9 cellular contexts compared by ENCODE assay signal in genomic region chr19:54359149-54359820, GRCh38. TPM values are rescaled to one million over a fixed set of nuclear protein-coding genes. Genes with fewer than 3 reads are reported as not detected.
DNase-seq lines count a peak whose midpoint lies in the region; ATAC-seq, FAIRE-seq and TF ChIP-seq lines count a peak whose summit lies in the region.
"Not testable (repeated sequence)": the region's sequence is repeated elsewhere in the genome, so short reads cannot be mapped to it uniquely, and the experiment has no call there.
"Had no signal": no experiment of that assay in that cellular context is flagged by ENCODE, and none has a peak within 500 bp of the region (broad histone marks: within the 10 kb centered on the region; RNA-seq: fewer than 3 reads in every experiment).

No MANE protein-coding gene starts in this region.

- H3K4me1 ChIP-seq in heart right ventricle, result not testable (repeated sequence)

- FAIRE-seq in D721Med (lab: Jason Lieb, UNC), result not testable (repeated sequence)

- H3K27me3 ChIP-seq in heart right ventricle, result peaks cover 0 to 11% (median 7%) of the 10 kb centered on the region in 7 donors

- not testable (repeated sequence) for H3K27me3 Mint-ChIP-seq in activated CD4-positive, alpha-beta T cell treated with anti-CD3 and anti-CD28 coated beads, Interleukin-2, amount 10 ng/mL, durations not matched to agents 24 days and 14 days

- not testable (repeated sequence) for H3K9me3 ChIP-seq in heart right ventricle

- H3K36me3 Mint-ChIP-seq in activated CD4-positive, alpha-beta T cell treated with anti-CD3 and anti-CD28 coated beads, Interleukin-2, amount 10 ng/mL, durations not matched to agents 24 days and 14 days (ENCODE audit: low read depth), result peaks cover 15% of the 10 kb centered on the region

- TF ChIP-seq CTCF in D721Med (IDR thresholded peaks at IDR 0.05; ENCODE audit: insufficient read depth, missing control alignments), result peak; percentile 26
- TF ChIP-seq CTCF in LNCaP clone FGC (IDR thresholded peaks at IDR 0.05; ENCODE audit: control insufficient read depth, extremely low read depth, insufficient read depth), result peak; percentile 32
- TF ChIP-seq CTCF in heart right ventricle (IDR thresholded peaks at IDR 0.05), result peak in 5 of 9 donors; percentile 5 to 36 (median 30)

- peaks cover 35% of the 10 kb centered on the region for H3K4me1 Mint-ChIP-seq in activated CD4-positive, alpha-beta T cell treated with anti-CD3 and anti-CD28 coated beads, Interleukin-2, amount 10 ng/mL, durations not matched to agents 24 days and 14 days

- ATAC-seq in GM21381 (IDR thresholded peaks at IDR 0.05; ENCODE audit: unreplicated experiment), result peak; percentile 68
- ATAC-seq in heart right ventricle, result peak; percentile 54 to 69 (median 60)

- H3K27ac Mint-ChIP-seq in activated CD4-positive, alpha-beta T cell treated with anti-CD3 and anti-CD28 coated beads, Interleukin-2, amount 10 ng/mL, durations not matched to agents 24 days and 14 days, result not testable (repeated sequence)

- H3K36me3 ChIP-seq in heart right ventricle, result peaks cover 0 to 33% (median 0%) of the 10 kb centered on the region in 9 donors

- not testable (repeated sequence) for H3K9me3 Mint-ChIP-seq in activated CD4-positive, alpha-beta T cell treated with anti-CD3 and anti-CD28 coated beads, Interleukin-2, amount 10 ng/mL, durations not matched to agents 24 days and 14 days

- H3K4me3 ChIP-seq in LNCaP clone FGC (ENCODE audit: low read depth, low read length); heart right ventricle: not testable (repeated sequence)

- not testable (repeated sequence) for H3K27ac ChIP-seq in heart right ventricle

- not testable (repeated sequence) for H3K4me3 Mint-ChIP-seq in activated CD4-positive, alpha-beta T cell treated with anti-CD3 and anti-CD28 coated beads, Interleukin-2, amount 10 ng/mL, durations not matched to agents 24 days and 14 days

- 21 to 26% methylated on average over 13 to 15 of the region's 21 CpGs for WGBS in heart right ventricle, 2 donors

- intact Hi-C loops in activated CD4-positive, alpha-beta T cell treated with anti-CD3 and anti-CD28 coated beads, Interleukin-2, amount 10 ng/mL, durations not matched to agents 24 days and 14 days (cut with micrococcal nuclease); heart right ventricle (cut with DNase I): not testable (repeated sequence)

- DNase-seq in D721Med (ENCODE audit: insufficient read length, low spot score); LNCaP clone FGC (ENCODE audit: low read depth); heart right ventricle: not testable (repeated sequence)
- peak; percentile 93 for DNase-seq in activated CD4-positive, alpha-beta T cell treated with anti-CD3 and anti-CD28 coated beads, Interleukin-2, amount 10 ng/mL, durations not matched to agents 24 days and 14 days
- DNase-seq in activated effector memory CD4-positive, alpha-beta T cell treated with anti-CD3 and anti-CD28 coated beads, Interleukin-2, amount 50 U/mL, for 16 hours, result peak; percentile 91
- peak; percentile 43 to 51 (median 44) for DNase-seq in stimulated activated CD4-positive, alpha-beta T cell treated with anti-CD3 and anti-CD28 coated beads, Interleukin-12 subunit alpha, Interleukin-12 subunit beta, amount 100 ng/mL, for 48 hours (ENCODE audit: low read depth in 2 of 3, low spot score in 1 of 3)
- peak; percentile 36 for DNase-seq in stimulated activated CD8-positive, alpha-beta memory T cell treated with anti-CD3 and anti-CD28 coated beads, Interleukin-7, amount 100 ng/mL, for 24 hours (ENCODE audit: low read depth)

RNA-seq across cellular contexts. Expression of gene LAIR1, which starts 5.4 kb away (rescaled TPM):
- 5.9 and 7.7 TPM in 2 replicates for total RNA-seq in activated CD4-positive, alpha-beta T cell treated with anti-CD3 and anti-CD28 coated beads, Interleukin-2, amount 10 ng/mL, durations not matched to agents 24 days and 14 days
- total RNA-seq in heart right ventricle, result 10 to 100 TPM in 2 of 10 donors, 1 to 10 TPM in 8; 2.1 to 36.3 (median 4.1) TPM
- 1 to 10 TPM; 5.1 to 5.3 TPM for polyA plus RNA-seq in heart right ventricle
- total RNA-seq: HT1080 had no signal

RNA-seq across cellular contexts. Expression of gene LILRA4, which starts 20.3 kb away (rescaled TPM):
- not detected in 2 replicates for total RNA-seq in activated CD4-positive, alpha-beta T cell treated with anti-CD3 and anti-CD28 coated beads, Interleukin-2, amount 10 ng/mL, durations not matched to agents 24 days and 14 days
- total RNA-seq in heart right ventricle, result 1 to 10 TPM in 1 of 10 donors, not detected in 9; 1.6 TPM
- not detected for polyA plus RNA-seq in heart right ventricle
- total RNA-seq: HT1080 had no signal

RNA-seq across cellular contexts. Expression of gene LILRA5, which starts 46.3 kb away (rescaled TPM):
- not detected in 2 replicates for total RNA-seq in activated CD4-positive, alpha-beta T cell treated with anti-CD3 and anti-CD28 coated beads, Interleukin-2, amount 10 ng/mL, durations not matched to agents 24 days and 14 days
- total RNA-seq in heart right ventricle, result 1 to 10 TPM in 6 of 10 donors, under 1 TPM in 4; 0.26 to 8.5 (median 1.3) TPM
- 1 to 10 TPM in 1 of 2 donors, under 1 TPM in 1; 0.37 to 3.7 TPM for polyA plus RNA-seq in heart right ventricle
- total RNA-seq: HT1080 had no signal

RNA-seq across cellular contexts. Expression of gene TTYH1, which starts 56.0 kb away (rescaled TPM):
- 0.21 and 0.78 TPM in 2 replicates for total RNA-seq in activated CD4-positive, alpha-beta T cell treated with anti-CD3 and anti-CD28 coated beads, Interleukin-2, amount 10 ng/mL, durations not matched to agents 24 days and 14 days
- total RNA-seq in heart right ventricle, result 1 to 10 TPM in 5 of 10 donors, under 1 TPM in 5; 0.37 to 4.3 (median 1.0) TPM
- 1 to 10 TPM; 1.8 to 3.1 TPM for polyA plus RNA-seq in heart right ventricle
- total RNA-seq: HT1080 had no signal
